In the genomic region with DNA sequence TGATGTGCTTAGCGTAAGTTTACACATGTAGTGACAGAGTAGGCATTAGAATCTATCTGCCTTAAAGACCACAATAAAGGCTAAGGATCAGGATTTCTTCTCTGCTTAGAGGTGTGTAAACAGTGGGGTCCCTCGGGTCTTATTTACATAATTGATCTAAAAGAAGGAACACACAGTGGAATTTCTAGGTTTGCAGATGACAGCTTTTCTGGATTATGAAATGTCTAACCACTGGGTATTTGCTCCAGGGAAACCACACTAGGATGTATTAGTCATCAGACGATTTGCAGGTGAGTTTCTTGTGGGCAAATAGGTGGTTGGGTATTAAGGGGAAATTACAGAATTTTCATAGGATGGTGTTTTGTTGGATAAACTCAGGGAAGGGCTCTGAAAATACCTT, we compare ENCODE assay signal across 1 cellular context.
A peak's percentile ranks its signal among the peaks of the same experiment; 100 is the strongest.
TF ChIP-seq lines count a peak whose summit lies in the region.

No MANE protein-coding gene starts in this region.

TF ChIP-seq in HepG2, 621 proteins besides CTCF, POLR2A, EP300 and RAD21 (continued from another document and continues in another):
- TF ChIP-seq SOX13 (IDR thresholded peaks at IDR 0.05) (no peak; the same call in 1 of the 2 replicates), SOX13 (CRISPR knock-in tag; conservative IDR thresholded peaks at IDR 0.05 in 1 of 2, IDR thresholded peaks at IDR 0.05 in 1 of 2) (peak in 1 of 2 experiments; percentile 87; a peak in 2 of 4 replicates), SIX1 (CRISPR knock-in tag; IDR thresholded peaks at IDR 0.05; ENCODE audit: borderline replicate concordance) (peak; percentile 59; the same call in 1 of the 2 replicates), ZNF557 (CRISPR knock-in tag; IDR thresholded peaks at IDR 0.05) (no peak), ZNF33B (CRISPR knock-in tag; IDR thresholded peaks at IDR 0.05) (no peak), ONECUT2 (CRISPR knock-in tag; IDR thresholded peaks at IDR 0.05) (peak; percentile 90), ELK4 (CRISPR knock-in tag; IDR thresholded peaks at IDR 0.05; ENCODE audit: borderline replicate concordance) (no peak), SMYD3 (CRISPR knock-in tag; IDR thresholded peaks at IDR 0.05) (no peak), HMGA1 (CRISPR knock-in tag; conservative IDR thresholded peaks at IDR 0.05) (no peak), SRF (IDR thresholded peaks at IDR 0.05; ENCODE audit: low read depth, low read length) (no peak), FOXK2 (IDR thresholded peaks at IDR 0.05) (0 out of 2 replicates have a peak, but pooled peaks have one; percentile 30), ATM (IDR thresholded peaks at IDR 0.05; ENCODE audit: borderline replicate concordance) (no peak), MBD4 (IDR thresholded peaks at IDR 0.05; ENCODE audit: borderline replicate concordance, low read length) (peak; percentile 64; the same call in 1 of the 2 replicates), IRX3 (CRISPR knock-in tag; IDR thresholded peaks at IDR 0.05; ENCODE audit: borderline replicate concordance, low read depth) (no peak), ZSCAN20 (CRISPR knock-in tag; IDR thresholded peaks at IDR 0.05; ENCODE audit: borderline replicate concordance) (no peak), ZNF720 (CRISPR knock-in tag; IDR thresholded peaks at IDR 0.05) (no peak), ZNF484 (CRISPR knock-in tag; IDR thresholded peaks at IDR 0.05; ENCODE audit: borderline replicate concordance, low read depth) (no peak), DNMT3B (CRISPR knock-in tag; conservative IDR thresholded peaks at IDR 0.05) (peak; percentile 35; the same call in 1 of the 2 replicates), TCF7 (IDR thresholded peaks at IDR 0.05; ENCODE audit: low read depth) (peak; percentile 91), PHF5A (CRISPR knock-in tag; IDR thresholded peaks at IDR 0.05; ENCODE audit: low read depth, unreplicated experiment) (no peak), ZNF660 (CRISPR knock-in tag; IDR thresholded peaks at IDR 0.05; ENCODE audit: borderline replicate concordance, low read depth) (no peak), SRSF4 (IDR thresholded peaks at IDR 0.05; ENCODE audit: low read depth, low read length, poor library complexity, severe bottlenecking) (no peak), KLF12 (CRISPR knock-in tag; IDR thresholded peaks at IDR 0.05; ENCODE audit: borderline replicate concordance) (no peak), MEIS1 (CRISPR knock-in tag; IDR thresholded peaks at IDR 0.05; ENCODE audit: borderline replicate concordance) (peak; percentile 36; the same call in 1 of the 2 replicates), ZMAT3 (CRISPR knock-in tag; conservative IDR thresholded peaks at IDR 0.05) (no peak), GATAD2A (CRISPR knock-in tag; IDR thresholded peaks at IDR 0.05) (peak; percentile 97), CEBPB (IDR thresholded peaks at IDR 0.05; ENCODE audit: borderline replicate concordance, low read depth, low read length) (peak; percentile 4; the same call in 1 of the 2 replicates), ZNF772 (CRISPR knock-in tag; IDR thresholded peaks at IDR 0.05) (no peak), THAP11 (CRISPR knock-in tag; IDR thresholded peaks at IDR 0.05) (0 out of 2 replicates have a peak, but pooled peaks have one; percentile 39), PRDM4 (CRISPR knock-in tag; IDR thresholded peaks at IDR 0.05; ENCODE audit: borderline replicate concordance) (no peak), ZNF879 (CRISPR knock-in tag; IDR thresholded peaks at IDR 0.05) (no peak), ZNF800 (CRISPR knock-in tag; IDR thresholded peaks at IDR 0.05) (no peak), CEBPG (CRISPR knock-in tag; IDR thresholded peaks at IDR 0.05) (peak; percentile 70), POLR2AphosphoS2 (IDR thresholded peaks at IDR 0.05; ENCODE audit: low read depth, low read length) (no peak), NFIC (IDR thresholded peaks at IDR 0.05; ENCODE audit: low read length) (peak; percentile 90), TEAD2 (CRISPR knock-in tag; IDR thresholded peaks at IDR 0.05) (no peak), IKZF5 (CRISPR knock-in tag; IDR thresholded peaks at IDR 0.05) (no peak; the same call in 1 of the 2 replicates), ZKSCAN8 (CRISPR knock-in tag; IDR thresholded peaks at IDR 0.05; ENCODE audit: borderline replicate concordance) (peak; percentile 31; the same call in 1 of the 2 replicates), ATF4 (CRISPR knock-in tag; IDR thresholded peaks at IDR 0.05) (peak in 1 of 2 experiments; percentile 65; a peak in 1 of 4 replicates), POGK (CRISPR knock-in tag; conservative IDR thresholded peaks at IDR 0.05) (0 out of 2 replicates have a peak, but pooled peaks have one; percentile 48), TAF1 (CRISPR knock-in tag; IDR thresholded peaks at IDR 0.05) (no peak), MED1 (CRISPR knock-in tag; IDR thresholded peaks at IDR 0.05) (peak; percentile 61), TARDBP (CRISPR knock-in tag; IDR thresholded peaks at IDR 0.05) (0 out of 2 replicates have a peak, but pooled peaks have one; percentile 46), FOXJ3 (CRISPR knock-in tag; IDR thresholded peaks at IDR 0.05; ENCODE audit: borderline replicate concordance) (peak; percentile 87; the same call in 1 of the 2 replicates), HOXA9 (CRISPR knock-in tag; IDR thresholded peaks at IDR 0.05; ENCODE audit: borderline replicate concordance) (no peak), SMAD9 (CRISPR knock-in tag; IDR thresholded peaks at IDR 0.05) (no peak), HIVEP1 (CRISPR knock-in tag; IDR thresholded peaks at IDR 0.05) (no peak), NR2F6 (IDR thresholded peaks at IDR 0.05) (peak; percentile 90), NR2F6 (CRISPR knock-in tag; IDR thresholded peaks at IDR 0.05) (0 out of 2 replicates have a peak, but pooled peaks have one; percentile 33)
- TF ChIP-seq, protein P1, sequence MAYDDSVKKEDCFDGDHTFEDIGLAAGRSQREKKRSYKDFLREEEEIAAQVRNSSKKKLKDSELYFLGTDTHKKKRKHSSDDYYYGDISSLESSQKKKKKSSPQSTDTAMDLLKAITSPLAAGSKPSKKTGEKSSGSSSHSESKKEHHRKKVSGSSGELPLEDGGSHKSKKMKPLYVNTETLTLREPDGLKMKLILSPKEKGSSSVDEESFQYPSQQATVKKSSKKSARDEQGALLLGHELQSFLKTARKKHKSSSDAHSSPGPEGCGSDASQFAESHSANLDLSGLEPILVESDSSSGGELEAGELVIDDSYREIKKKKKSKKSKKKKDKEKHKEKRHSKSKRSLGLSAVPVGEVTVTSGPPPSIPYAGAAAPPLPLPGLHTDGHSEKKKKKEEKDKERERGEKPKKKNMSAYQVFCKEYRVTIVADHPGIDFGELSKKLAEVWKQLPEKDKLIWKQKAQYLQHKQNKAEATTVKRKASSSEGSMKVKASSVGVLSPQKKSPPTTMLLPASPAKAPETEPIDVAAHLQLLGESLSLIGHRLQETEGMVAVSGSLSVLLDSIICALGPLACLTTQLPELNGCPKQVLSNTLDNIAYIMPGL (CRISPR knock-in tag; IDR thresholded peaks at IDR 0.05; ENCODE audit: borderline replicate concordance in 1 of 2, low read depth in 1 of 2), result no peak
- TF ChIP-seq, protein P2, sequence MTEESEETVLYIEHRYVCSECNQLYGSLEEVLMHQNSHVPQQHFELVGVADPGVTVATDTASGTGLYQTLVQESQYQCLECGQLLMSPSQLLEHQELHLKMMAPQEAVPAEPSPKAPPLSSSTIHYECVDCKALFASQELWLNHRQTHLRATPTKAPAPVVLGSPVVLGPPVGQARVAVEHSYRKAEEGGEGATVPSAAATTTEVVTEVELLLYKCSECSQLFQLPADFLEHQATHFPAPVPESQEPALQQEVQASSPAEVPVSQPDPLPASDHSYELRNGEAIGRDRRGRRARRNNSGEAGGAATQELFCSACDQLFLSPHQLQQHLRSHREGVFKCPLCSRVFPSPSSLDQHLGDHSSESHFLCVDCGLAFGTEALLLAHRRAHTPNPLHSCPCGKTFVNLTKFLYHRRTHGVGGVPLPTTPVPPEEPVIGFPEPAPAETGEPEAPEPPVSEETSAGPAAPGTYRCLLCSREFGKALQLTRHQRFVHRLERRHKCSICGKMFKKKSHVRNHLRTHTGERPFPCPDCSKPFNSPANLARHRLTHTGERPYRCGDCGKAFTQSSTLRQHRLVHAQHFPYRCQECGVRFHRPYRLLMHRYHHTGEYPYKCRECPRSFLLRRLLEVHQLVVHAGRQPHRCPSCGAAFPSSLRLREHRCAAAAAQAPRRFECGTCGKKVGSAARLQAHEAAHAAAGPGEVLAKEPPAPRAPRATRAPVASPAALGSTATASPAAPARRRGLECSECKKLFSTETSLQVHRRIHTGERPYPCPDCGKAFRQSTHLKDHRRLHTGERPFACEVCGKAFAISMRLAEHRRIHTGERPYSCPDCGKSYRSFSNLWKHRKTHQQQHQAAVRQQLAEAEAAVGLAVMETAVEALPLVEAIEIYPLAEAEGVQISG (CRISPR knock-in tag; IDR thresholded peaks at IDR 0.05), result no peak
- TF ChIP-seq, protein P3, sequence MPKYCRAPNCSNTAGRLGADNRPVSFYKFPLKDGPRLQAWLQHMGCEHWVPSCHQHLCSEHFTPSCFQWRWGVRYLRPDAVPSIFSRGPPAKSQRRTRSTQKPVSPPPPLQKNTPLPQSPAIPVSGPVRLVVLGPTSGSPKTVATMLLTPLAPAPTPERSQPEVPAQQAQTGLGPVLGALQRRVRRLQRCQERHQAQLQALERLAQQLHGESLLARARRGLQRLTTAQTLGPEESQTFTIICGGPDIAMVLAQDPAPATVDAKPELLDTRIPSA (CRISPR knock-in tag; IDR thresholded peaks at IDR 0.05; ENCODE audit: borderline replicate concordance), result no peak
